In genomic region chr6:137357263-137357947, GRCh38 we compare ENCODE assay signal across 2 cellular contexts.
TF ChIP-seq lines count a peak whose summit lies in the region.

No MANE protein-coding gene starts in this region.

TF ChIP-seq in GM12878, 131 proteins besides CTCF, POLR2A, EP300 and RAD21 (continued from another document):
- TF ChIP-seq GABPA (IDR thresholded peaks at IDR 0.05; ENCODE audit: low read depth) (no peak), RELA (IDR thresholded peaks at IDR 0.05; ENCODE audit: borderline replicate concordance, partially characterized antibody) (no peak), GATAD2B (conservative IDR thresholded peaks at IDR 0.05; ENCODE audit: low read depth) (no peak), MYB (IDR thresholded peaks at IDR 0.05; ENCODE audit: borderline replicate concordance, low read depth, low read length) (no peak), IRF5 (IDR thresholded peaks at IDR 0.05; ENCODE audit: borderline replicate concordance) (no peak), NR2C1 (IDR thresholded peaks at IDR 0.05) (no peak), TCF12 (IDR thresholded peaks at IDR 0.05; ENCODE audit: low read depth, low read length) (no peak)
TF ChIP-seq in GM12878: peak in this region for 0.

TF ChIP-seq in liver, 16 proteins besides CTCF, POLR2A, EP300 and RAD21 (continued from another document):
- TF ChIP-seq ZBTB33 (IDR thresholded peaks at IDR 0.05) = no peak
- TF ChIP-seq NR2F2 (IDR thresholded peaks at IDR 0.05) = no peak
- TF ChIP-seq MAX (IDR thresholded peaks at IDR 0.05) = no peak
- TF ChIP-seq REST (IDR thresholded peaks at IDR 0.05) = no peak
- TF ChIP-seq RXRA (IDR thresholded peaks at IDR 0.05) = peak; percentile 63 to 86
- peak; percentile 69 for TF ChIP-seq HNF4G (IDR thresholded peaks at IDR 0.05)
- peak; percentile 79 to 85 for TF ChIP-seq HNF4A (conservative IDR thresholded peaks at IDR 0.05)
- TF ChIP-seq JUND (IDR thresholded peaks at IDR 0.05) = peak in 1 of 2 donors; percentile 15
- peak; percentile 88 for TF ChIP-seq SP1 (IDR thresholded peaks at IDR 0.05)
- no peak for TF ChIP-seq TAF1 (conservative IDR thresholded peaks at IDR 0.05)
- TF ChIP-seq FOXA2 (IDR thresholded peaks at IDR 0.05) = no peak
- TF ChIP-seq ATF3 (IDR thresholded peaks at IDR 0.05) = no peak
- no peak for TF ChIP-seq EGR1 (IDR thresholded peaks at IDR 0.05; ENCODE audit: low read depth in 2 of 2)
- TF ChIP-seq GABPA (IDR thresholded peaks at IDR 0.05 in 1 of 2, conservative IDR thresholded peaks at IDR 0.05 in 1 of 2) = no peak
- no peak for TF ChIP-seq YY1 (IDR thresholded peaks at IDR 0.05)
